ENCODE assay signal across 15 cellular contexts in genomic region chr16:4262303-4262835, GRCh38. TPM values are rescaled to one million over a fixed set of nuclear protein-coding genes. Genes with fewer than 3 reads are reported as not detected.
DNase-seq lines count a peak whose midpoint lies in the region; ATAC-seq and TF ChIP-seq lines count a peak whose summit lies in the region.
"Had no signal": no experiment of that assay in that cellular context is flagged by ENCODE, and none has a peak within 500 bp of the region (broad histone marks: within the 10 kb centered on the region; RNA-seq: fewer than 3 reads in every experiment).

No MANE protein-coding gene starts in this region.

- no peaks in the 10 kb centered on the region for H3K27me3 ChIP-seq in H7 (ENCODE audit: control insufficient read depth, insufficient read depth, low read length)
- H3K27me3 ChIP-seq: BE2C had no signal

- H3K4me3 Mint-ChIP-seq in activated T-cell treated with anti-CD3 and anti-CD28 coated beads, Interleukin-2, amount 50 U/mL, for 24 hours: no peak overlapping the region
- H3K4me3 Mint-ChIP-seq in activated T-cell treated with anti-CD3 and anti-CD28 coated beads, Interleukin-2, amount 50 U/mL, for 4 hours: no peak overlapping the region
- no peak overlapping the region for H3K4me3 Mint-ChIP-seq in nephron progenitor cell
- H3K4me3 Mint-ChIP-seq: CD4-positive, alpha-beta memory T cell had no signal

- peak overlapping the region; percentile 22 for H3K27ac Mint-ChIP-seq in activated T-cell treated with anti-CD3 and anti-CD28 coated beads, Interleukin-2, amount 50 U/mL, for 24 hours
- H3K27ac Mint-ChIP-seq in nephron progenitor cell: peak overlapping the region; percentile 48
- H3K27ac Mint-ChIP-seq: HFFc6 had no signal

- H3K36me3 Mint-ChIP-seq in activated T-cell treated with anti-CD3 and anti-CD28 coated beads, Interleukin-2, amount 50 U/mL, for 24 hours (ENCODE audit: low read depth): peaks cover 71% of the 10 kb centered on the region
- peaks cover 14% of the 10 kb centered on the region for H3K36me3 Mint-ChIP-seq in activated T-cell treated with anti-CD3 and anti-CD28 coated beads, Interleukin-2, amount 50 U/mL, for 4 hours (ENCODE audit: insufficient read depth)
- peaks cover 29% of the 10 kb centered on the region for H3K36me3 Mint-ChIP-seq in nephron progenitor cell (ENCODE audit: low read depth)

- no peak for ATAC-seq in activated T-cell treated with anti-CD3 and anti-CD28 coated beads, Interleukin-2, amount 50 U/mL, for 4 hours
- no peak for ATAC-seq in HG03520 (IDR thresholded peaks at IDR 0.05; ENCODE audit: unreplicated experiment)

- H3K27me3 Mint-ChIP-seq in activated T-cell treated with anti-CD3 and anti-CD28 coated beads, Interleukin-2, amount 50 U/mL, for 24 hours: no peaks in the 10 kb centered on the region
- H3K27me3 Mint-ChIP-seq in activated T-cell treated with anti-CD3 and anti-CD28 coated beads, Interleukin-2, amount 50 U/mL, for 4 hours (ENCODE audit: low read depth): no peaks in the 10 kb centered on the region
- no peaks in the 10 kb centered on the region for H3K27me3 Mint-ChIP-seq in nephron progenitor cell (ENCODE audit: low read depth, poor library complexity)
- H3K27me3 Mint-ChIP-seq: CD4-positive, alpha-beta memory T cell had no signal

- H3K36me3 ChIP-seq in H7 (replicated peaks; ENCODE audit: control insufficient read depth, insufficient read depth, low read length): peaks cover 10% of the 10 kb centered on the region

- peaks cover 12% of the 10 kb centered on the region for H3K4me1 Mint-ChIP-seq in activated T-cell treated with anti-CD3 and anti-CD28 coated beads, Interleukin-2, amount 50 U/mL, for 24 hours (ENCODE audit: low read depth)
- H3K4me1 Mint-ChIP-seq in activated T-cell treated with anti-CD3 and anti-CD28 coated beads, Interleukin-2, amount 50 U/mL, for 4 hours (ENCODE audit: low read depth): peaks cover 5% of the 10 kb centered on the region
- peaks cover 36% of the 10 kb centered on the region for H3K4me1 Mint-ChIP-seq in nephron progenitor cell

- no peak for DNase-seq in activated T-cell treated with anti-CD3 and anti-CD28 coated beads, Interleukin-2, amount 50 U/mL, for 24 hours
- no peak for DNase-seq in activated T-cell treated with anti-CD3 and anti-CD28 coated beads, Interleukin-2, amount 50 U/mL, for 4 hours
- DNase-seq in H7 (peak; percentile 40), nephron progenitor cell (no peak), HPDE6-E6E7 (ENCODE audit: extremely low spot score) (no peak), NCI-H524 (lab: John Stamatoyannopoulos, UW) (no peak)
- DNase-seq: DMS79 treated with DMSO at 0.1 percent for 48 hours, EL, HFFc6 had no signal

- TF ChIP-seq CTCF in nephron progenitor cell (IDR thresholded peaks at IDR 0.05): no peak

- H3K9me3 Mint-ChIP-seq in activated T-cell treated with anti-CD3 and anti-CD28 coated beads, Interleukin-2, amount 50 U/mL, for 24 hours: no peaks in the 10 kb centered on the region
- no peaks in the 10 kb centered on the region for H3K9me3 Mint-ChIP-seq in activated T-cell treated with anti-CD3 and anti-CD28 coated beads, Interleukin-2, amount 50 U/mL, for 4 hours
- no peaks in the 10 kb centered on the region for H3K9me3 Mint-ChIP-seq in nephron progenitor cell
- H3K9me3 Mint-ChIP-seq: CD4-positive, alpha-beta memory T cell; HFFc6 had no signal

- no peak overlapping the region for H3K4me3 ChIP-seq in H7 (ENCODE audit: insufficient read depth, low read depth, low read length)

RNA-seq across cellular contexts. Expression of gene TFAP4, which starts 10.5 kb away (rescaled TPM):
- total RNA-seq in activated T-cell treated with anti-CD3 and anti-CD28 coated beads, Interleukin-2, amount 50 U/mL, for 4 hours: 10 to 100 TPM; 61.3 to 77.9 (median 65.5) TPM
- 34.7 and 45.0 TPM in 2 replicates for total RNA-seq in H7 (2014; rRNA removed; shearing (Covaris generic))

RNA-seq across cellular contexts. Expression of gene SRL, which starts 20.5 kb away (rescaled TPM):
- total RNA-seq in activated T-cell treated with anti-CD3 and anti-CD28 coated beads, Interleukin-2, amount 50 U/mL, for 4 hours: under 1 TPM in 1 of 3 donors, not detected in 2; 0.05 TPM
- total RNA-seq in H7 (2014; rRNA removed; shearing (Covaris generic)): 0.07 TPM in 1 of 2 replicates, not detected in the other
- total RNA-seq: A172; CD4-positive, alpha-beta memory T cell; H1; HFFc6; HT-29 had no signal

RNA-seq across cellular contexts. Expression of gene GLIS2, which starts 53.5 kb away (rescaled TPM):
- total RNA-seq in activated T-cell treated with anti-CD3 and anti-CD28 coated beads, Interleukin-2, amount 50 U/mL, for 4 hours: under 1 TPM; 0.11 to 0.19 (median 0.13) TPM
- total RNA-seq in H7 (2014; rRNA removed; shearing (Covaris generic)): 1.5 and 2.7 TPM in 2 replicates
